ENCODE assay signal across 20 cellular contexts in the genomic region with DNA sequence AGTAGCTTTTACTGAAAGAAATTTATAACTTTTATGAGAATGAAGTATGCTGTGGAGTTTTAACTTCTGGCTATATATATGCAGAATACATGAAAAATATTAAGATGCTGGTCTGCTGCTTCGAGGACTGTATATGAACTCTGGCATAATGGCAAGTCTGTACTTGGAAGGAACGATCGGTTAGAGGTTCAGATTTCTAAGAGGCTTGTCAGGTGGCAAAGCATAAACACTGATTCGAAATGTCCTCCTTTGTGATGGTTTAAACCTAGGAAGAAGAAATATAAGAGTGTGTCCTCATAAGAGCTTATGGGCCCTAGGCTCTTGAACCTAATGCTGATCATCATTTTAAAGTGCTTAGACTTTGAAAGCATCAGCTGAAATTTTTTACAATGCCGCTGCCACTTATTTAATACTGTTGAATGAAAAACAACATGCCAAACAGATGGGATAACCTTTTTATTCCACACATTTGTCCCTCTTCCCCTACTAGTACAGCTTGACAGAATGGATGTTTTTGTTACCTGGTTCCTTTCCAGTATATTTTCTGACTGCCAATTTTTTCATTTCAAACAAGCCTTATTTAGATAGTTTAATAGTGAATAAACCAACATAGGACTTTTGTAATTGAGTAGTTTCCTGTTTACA. TPM values are rescaled to one million over a fixed set of nuclear protein-coding genes. Genes with fewer than 3 reads are reported as not detected.
A peak's percentile ranks its signal among the peaks of the same experiment; 100 is the strongest.
DNase-seq lines count a peak whose midpoint lies in the region; ATAC-seq and TF ChIP-seq lines count a peak whose summit lies in the region.
"Had no signal": no experiment of that assay in that cellular context is flagged by ENCODE, and none has a peak within 500 bp of the region (broad histone marks: within the 10 kb centered on the region; RNA-seq: fewer than 3 reads in every experiment).

No MANE protein-coding gene starts in this region.

- H3K27me3 Mint-ChIP-seq in activated CD8-positive, alpha-beta memory T cell treated with anti-CD3 and anti-CD28 coated beads, Interleukin-2, amount 10 ng/mL, durations not matched to agents 7 days and 5 days: no peaks in the 10 kb centered on the region
- H3K27me3 Mint-ChIP-seq in brain: peaks cover 2% of the 10 kb centered on the region
- no peaks in the 10 kb centered on the region for H3K27me3 Mint-ChIP-seq in type B pancreatic cell
- H3K27me3 Mint-ChIP-seq in activated CD4-positive, alpha-beta T cell treated with anti-CD3 and anti-CD28 coated beads, Interleukin-2, amount 10 ng/mL, durations not matched to agents 7 days and 5 days: no peaks in the 10 kb centered on the region

- peaks cover 59% of the 10 kb centered on the region for H3K36me3 Mint-ChIP-seq in activated CD8-positive, alpha-beta memory T cell treated with anti-CD3 and anti-CD28 coated beads, Interleukin-2, amount 10 ng/mL, durations not matched to agents 7 days and 5 days
- peaks cover 43% of the 10 kb centered on the region for H3K36me3 Mint-ChIP-seq in brain
- H3K36me3 Mint-ChIP-seq in type B pancreatic cell: peaks cover 34% of the 10 kb centered on the region
- peaks cover 23% of the 10 kb centered on the region for H3K36me3 Mint-ChIP-seq in activated CD4-positive, alpha-beta T cell treated with anti-CD3 and anti-CD28 coated beads, Interleukin-2, amount 10 ng/mL, durations not matched to agents 7 days and 5 days (ENCODE audit: low read depth)

- peak overlapping the region in 1 of 2 donors; percentile 4 for H3K4me3 ChIP-seq in muscle layer of colon (ENCODE audit: low read depth in 1 of 2, low read length in 2 of 2)
- H3K4me3 ChIP-seq: GM12878 had no signal

- no peak overlapping the region for H3K9ac ChIP-seq in muscle layer of colon (ENCODE audit: low read length)

- peaks cover 19% of the 10 kb centered on the region for H3K36me3 ChIP-seq in muscle layer of colon (ENCODE audit: insufficient read depth, low read length)

- H3K4me3 Mint-ChIP-seq in activated CD8-positive, alpha-beta memory T cell treated with anti-CD3 and anti-CD28 coated beads, Interleukin-2, amount 10 ng/mL, durations not matched to agents 7 days and 5 days: no peak overlapping the region
- H3K4me3 Mint-ChIP-seq in brain (peak overlapping the region; percentile 21 to 96 (median 79)), type B pancreatic cell (peak overlapping the region; percentile 37)
- H3K4me3 Mint-ChIP-seq in activated CD4-positive, alpha-beta T cell treated with anti-CD3 and anti-CD28 coated beads, Interleukin-2, amount 10 ng/mL, durations not matched to agents 7 days and 5 days: no peak overlapping the region
- H3K4me3 Mint-ChIP-seq: CD4-positive, alpha-beta memory T cell; dendritic cell treated with granulocyte-macrophage colony-stimulating factor and Interleukin-4, amounts not matched to agents 40 ng/mL and 50 ng/mL, for 4 days; HFFc6 had no signal

- POLR2A ChIA-PET in activated CD4-positive, alpha-beta T cell treated with anti-CD3 and anti-CD28 coated beads, Interleukin-2, amount 10 ng/mL, durations not matched to agents 7 days and 5 days (lab: Charles Lee): no interaction called here

- peaks cover 5% of the 10 kb centered on the region for H3K4me1 ChIP-seq in muscle layer of colon (ENCODE audit: insufficient read depth, low read length)

- H3K9me3 ChIP-seq in muscle layer of colon (ENCODE audit: low read length): no peaks in the 10 kb centered on the region
- H3K9me3 ChIP-seq: tibial artery had no signal

- no peaks in the 10 kb centered on the region for H3K27me3 ChIP-seq in muscle layer of colon (ENCODE audit: control insufficient read depth in 1 of 2, insufficient read depth in 2 of 2, low read length in 2 of 2)
- H3K27me3 ChIP-seq: tibial artery had no signal

- H3K9me3 Mint-ChIP-seq in activated CD8-positive, alpha-beta memory T cell treated with anti-CD3 and anti-CD28 coated beads, Interleukin-2, amount 10 ng/mL, durations not matched to agents 7 days and 5 days (ENCODE audit: low read depth): no peaks in the 10 kb centered on the region
- H3K9me3 Mint-ChIP-seq in brain (no peaks in the 10 kb centered on the region), type B pancreatic cell (no peaks in the 10 kb centered on the region)
- H3K9me3 Mint-ChIP-seq in activated CD4-positive, alpha-beta T cell treated with anti-CD3 and anti-CD28 coated beads, Interleukin-2, amount 10 ng/mL, durations not matched to agents 7 days and 5 days: no peaks in the 10 kb centered on the region
- H3K9me3 Mint-ChIP-seq: CD4-positive, alpha-beta memory T cell; dendritic cell treated with granulocyte-macrophage colony-stimulating factor and Interleukin-4, amounts not matched to agents 40 ng/mL and 50 ng/mL, for 4 days; HFFc6 had no signal

- CTCF ChIA-PET in activated CD8-positive, alpha-beta memory T cell treated with anti-CD3 and anti-CD28 coated beads, Interleukin-2, amount 10 ng/mL, durations not matched to agents 7 days and 5 days (lab: Charles Lee): interaction anchor here (0.9 to 1.8 kb wide), 4 partner anchors 13 to 256 kb away, joined by 3 to 6 read pairs (median 4); no protein-coding TSS in a partner anchor
- CTCF ChIA-PET in activated CD4-positive, alpha-beta T cell treated with anti-CD3 and anti-CD28 coated beads, Interleukin-2, amount 10 ng/mL, durations not matched to agents 7 days and 5 days (lab: Charles Lee): no interaction called here

- peaks cover 55% of the 10 kb centered on the region for H3K4me1 Mint-ChIP-seq in activated CD8-positive, alpha-beta memory T cell treated with anti-CD3 and anti-CD28 coated beads, Interleukin-2, amount 10 ng/mL, durations not matched to agents 7 days and 5 days
- H3K4me1 Mint-ChIP-seq in brain: peaks cover 65% of the 10 kb centered on the region
- peaks cover 33% of the 10 kb centered on the region for H3K4me1 Mint-ChIP-seq in type B pancreatic cell (ENCODE audit: unreplicated experiment)
- H3K4me1 Mint-ChIP-seq in activated CD4-positive, alpha-beta T cell treated with anti-CD3 and anti-CD28 coated beads, Interleukin-2, amount 10 ng/mL, durations not matched to agents 7 days and 5 days: peaks cover 26% of the 10 kb centered on the region

- no peak for DNase-seq in activated CD8-positive, alpha-beta memory T cell treated with anti-CD3 and anti-CD28 coated beads, Interleukin-2, amount 10 ng/mL, durations not matched to agents 7 days and 5 days
- DNase-seq in activated CD8-positive, alpha-beta memory T cell treated with anti-CD3 and anti-CD28 coated beads, Interleukin-2, amount 50 U/mL, for 48 hours: no peak
- no peak for DNase-seq in type B pancreatic cell (ENCODE audit: extremely low spot score, unreplicated experiment)
- no peak for DNase-seq in foreskin melanocyte
- no peak for DNase-seq in NCI-H1417 treated with DMSO at 0.1 percent for 48 hours (lab: John Stamatoyannopoulos, UW)
- no peak for DNase-seq in activated CD4-positive, alpha-beta T cell treated with anti-CD3 and anti-CD28 coated beads, Interleukin-2, amount 10 ng/mL, durations not matched to agents 7 days and 5 days
- DNase-seq: activated CD4-positive, alpha-beta T cell treated with anti-CD3 and anti-CD28 coated beads for 1 hour; aorta; CD4-positive, alpha-beta memory T cell; EL; HFFc6; mesendoderm; NCI-H2029; NCI-H82; T-helper 2 cell; tibial artery had no signal

- ATAC-seq in activated CD8-positive, alpha-beta memory T cell treated with anti-CD3 and anti-CD28 coated beads, Interleukin-2, amount 10 ng/mL, durations not matched to agents 7 days and 5 days: no peak
- ATAC-seq: GM12878 had no signal

- TF ChIP-seq CTCF in brain (conservative IDR thresholded peaks at IDR 0.05) (no peak), type B pancreatic cell (conservative IDR thresholded peaks at IDR 0.05) (no peak)

- H3K27ac ChIP-seq in muscle layer of colon (ENCODE audit: low read depth, low read length): peak overlapping the region; percentile 45

- H3K27ac Mint-ChIP-seq in activated CD8-positive, alpha-beta memory T cell treated with anti-CD3 and anti-CD28 coated beads, Interleukin-2, amount 10 ng/mL, durations not matched to agents 7 days and 5 days: peak overlapping the region; percentile 30
- H3K27ac Mint-ChIP-seq in brain: peak overlapping the region in 4 of 5 experiments; percentile 60 to 100 (median 74)
- H3K27ac Mint-ChIP-seq in type B pancreatic cell: no peak overlapping the region
- H3K27ac Mint-ChIP-seq in activated CD4-positive, alpha-beta T cell treated with anti-CD3 and anti-CD28 coated beads, Interleukin-2, amount 10 ng/mL, durations not matched to agents 7 days and 5 days: no peak overlapping the region
- H3K27ac Mint-ChIP-seq: CD4-positive, alpha-beta memory T cell; dendritic cell treated with granulocyte-macrophage colony-stimulating factor and Interleukin-4, amounts not matched to agents 40 ng/mL and 50 ng/mL, for 4 days; HFFc6 had no signal

RNA-seq across cellular contexts. Expression of a gene that starts 8.7 kb away (rescaled TPM):
- total RNA-seq in activated CD8-positive, alpha-beta memory T cell treated with anti-CD3 and anti-CD28 coated beads, Interleukin-2, amount 10 ng/mL, durations not matched to agents 7 days and 5 days: 100 to 1,000 TPM in 1 of 2 experiments, 10 to 100 TPM in 1; 73.7 to 126 TPM
- 19.7 TPM for polyA plus RNA-seq in brain (ENCODE audit: insufficient read depth, low read depth, low replicate concordance)
- 52.3 and 61.3 TPM in 2 replicates for total RNA-seq in type B pancreatic cell (ENCODE audit: low replicate concordance)
- total RNA-seq in activated CD4-positive, alpha-beta T cell treated with anti-CD3 and anti-CD28 coated beads, Interleukin-2, amount 10 ng/mL, durations not matched to agents 7 days and 5 days: 1 to 10 TPM; 7.4 to 7.8 TPM

Comparison
In these comparisons a context has a peak if more than half of its experiments do, and no peak if none do; other contexts are left out.
1. H3K27ac Mint-ChIP-seq: peak in activated CD8-positive, alpha-beta memory T cell treated with anti-CD3 and anti-CD28 coated beads, Interleukin-2, amount 10 ng/mL, durations not matched to agents 7 days and 5 days (single experiment) and brain (4 of 5); none in type B pancreatic cell (single experiment) and activated CD4-positive, alpha-beta T cell treated with anti-CD3 and anti-CD28 coated beads, Interleukin-2, amount 10 ng/mL, durations not matched to agents 7 days and 5 days (single experiment).
2. H3K4me3 Mint-ChIP-seq: peak in brain (5 of 5) and type B pancreatic cell (single experiment); none in activated CD8-positive, alpha-beta memory T cell treated with anti-CD3 and anti-CD28 coated beads, Interleukin-2, amount 10 ng/mL, durations not matched to agents 7 days and 5 days (single experiment) and activated CD4-positive, alpha-beta T cell treated with anti-CD3 and anti-CD28 coated beads, Interleukin-2, amount 10 ng/mL, durations not matched to agents 7 days and 5 days (single experiment).